Comparison of ENCODE assay signal across 1 cellular context in the genomic region with DNA sequence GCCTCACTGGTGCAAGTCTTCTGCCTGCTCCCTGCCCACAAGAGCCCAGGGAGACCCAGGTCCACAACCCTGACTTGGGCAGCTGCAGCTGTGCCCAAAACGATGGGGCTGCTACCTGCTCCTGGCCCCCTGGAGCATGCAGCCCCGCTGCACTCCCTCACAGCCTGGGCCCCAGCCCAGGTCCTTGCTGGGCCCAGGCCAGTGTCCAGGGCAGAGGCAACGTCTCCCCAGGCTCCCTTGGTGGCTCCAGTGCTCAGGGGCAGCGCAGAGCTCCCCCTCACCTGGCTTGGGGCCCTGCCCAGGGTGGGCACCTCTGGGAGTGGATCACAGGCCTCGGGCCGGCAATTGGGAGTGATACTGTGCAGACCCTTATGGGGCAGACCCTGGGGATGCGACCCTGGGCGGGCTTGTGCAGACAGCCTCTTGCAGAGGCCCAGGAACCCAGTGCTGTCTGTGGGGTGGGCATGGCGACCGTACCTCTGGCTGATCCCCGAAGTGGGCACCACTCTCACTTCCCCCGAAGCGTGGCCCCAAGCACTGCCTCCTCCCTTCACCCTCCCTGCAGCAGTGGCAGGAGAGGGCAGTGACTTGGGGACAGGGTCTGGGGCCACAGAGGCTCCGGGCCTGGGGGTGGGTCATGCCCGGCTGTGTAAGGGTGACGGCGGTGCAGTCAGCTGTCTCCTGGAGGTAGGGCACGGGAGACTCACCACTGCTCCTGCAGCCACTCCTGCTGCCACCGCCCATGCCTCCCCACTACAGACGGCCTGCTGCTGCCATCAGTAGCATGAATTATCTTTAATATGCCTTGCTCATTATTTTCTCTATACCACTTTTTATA.
TF ChIP-seq lines count a peak whose summit lies in the region.

No MANE protein-coding gene starts in this region.

TF ChIP-seq in GM23338, 12 proteins besides CTCF, POLR2A, EP300 and RAD21:
- TF ChIP-seq POLR2AphosphoS5 (IDR thresholded peaks at IDR 0.05; ENCODE audit: low read depth) = no peak
- no peak for TF ChIP-seq EZH2phosphoT487 (IDR thresholded peaks at IDR 0.05; ENCODE audit: unreplicated experiment)
- no peak for TF ChIP-seq ZNF114 (CRISPR knock-in tag; IDR thresholded peaks at IDR 0.05)
- TF ChIP-seq ZNF331 (CRISPR knock-in tag; IDR thresholded peaks at IDR 0.05; ENCODE audit: low read depth) = no peak
- TF ChIP-seq, protein P1, sequence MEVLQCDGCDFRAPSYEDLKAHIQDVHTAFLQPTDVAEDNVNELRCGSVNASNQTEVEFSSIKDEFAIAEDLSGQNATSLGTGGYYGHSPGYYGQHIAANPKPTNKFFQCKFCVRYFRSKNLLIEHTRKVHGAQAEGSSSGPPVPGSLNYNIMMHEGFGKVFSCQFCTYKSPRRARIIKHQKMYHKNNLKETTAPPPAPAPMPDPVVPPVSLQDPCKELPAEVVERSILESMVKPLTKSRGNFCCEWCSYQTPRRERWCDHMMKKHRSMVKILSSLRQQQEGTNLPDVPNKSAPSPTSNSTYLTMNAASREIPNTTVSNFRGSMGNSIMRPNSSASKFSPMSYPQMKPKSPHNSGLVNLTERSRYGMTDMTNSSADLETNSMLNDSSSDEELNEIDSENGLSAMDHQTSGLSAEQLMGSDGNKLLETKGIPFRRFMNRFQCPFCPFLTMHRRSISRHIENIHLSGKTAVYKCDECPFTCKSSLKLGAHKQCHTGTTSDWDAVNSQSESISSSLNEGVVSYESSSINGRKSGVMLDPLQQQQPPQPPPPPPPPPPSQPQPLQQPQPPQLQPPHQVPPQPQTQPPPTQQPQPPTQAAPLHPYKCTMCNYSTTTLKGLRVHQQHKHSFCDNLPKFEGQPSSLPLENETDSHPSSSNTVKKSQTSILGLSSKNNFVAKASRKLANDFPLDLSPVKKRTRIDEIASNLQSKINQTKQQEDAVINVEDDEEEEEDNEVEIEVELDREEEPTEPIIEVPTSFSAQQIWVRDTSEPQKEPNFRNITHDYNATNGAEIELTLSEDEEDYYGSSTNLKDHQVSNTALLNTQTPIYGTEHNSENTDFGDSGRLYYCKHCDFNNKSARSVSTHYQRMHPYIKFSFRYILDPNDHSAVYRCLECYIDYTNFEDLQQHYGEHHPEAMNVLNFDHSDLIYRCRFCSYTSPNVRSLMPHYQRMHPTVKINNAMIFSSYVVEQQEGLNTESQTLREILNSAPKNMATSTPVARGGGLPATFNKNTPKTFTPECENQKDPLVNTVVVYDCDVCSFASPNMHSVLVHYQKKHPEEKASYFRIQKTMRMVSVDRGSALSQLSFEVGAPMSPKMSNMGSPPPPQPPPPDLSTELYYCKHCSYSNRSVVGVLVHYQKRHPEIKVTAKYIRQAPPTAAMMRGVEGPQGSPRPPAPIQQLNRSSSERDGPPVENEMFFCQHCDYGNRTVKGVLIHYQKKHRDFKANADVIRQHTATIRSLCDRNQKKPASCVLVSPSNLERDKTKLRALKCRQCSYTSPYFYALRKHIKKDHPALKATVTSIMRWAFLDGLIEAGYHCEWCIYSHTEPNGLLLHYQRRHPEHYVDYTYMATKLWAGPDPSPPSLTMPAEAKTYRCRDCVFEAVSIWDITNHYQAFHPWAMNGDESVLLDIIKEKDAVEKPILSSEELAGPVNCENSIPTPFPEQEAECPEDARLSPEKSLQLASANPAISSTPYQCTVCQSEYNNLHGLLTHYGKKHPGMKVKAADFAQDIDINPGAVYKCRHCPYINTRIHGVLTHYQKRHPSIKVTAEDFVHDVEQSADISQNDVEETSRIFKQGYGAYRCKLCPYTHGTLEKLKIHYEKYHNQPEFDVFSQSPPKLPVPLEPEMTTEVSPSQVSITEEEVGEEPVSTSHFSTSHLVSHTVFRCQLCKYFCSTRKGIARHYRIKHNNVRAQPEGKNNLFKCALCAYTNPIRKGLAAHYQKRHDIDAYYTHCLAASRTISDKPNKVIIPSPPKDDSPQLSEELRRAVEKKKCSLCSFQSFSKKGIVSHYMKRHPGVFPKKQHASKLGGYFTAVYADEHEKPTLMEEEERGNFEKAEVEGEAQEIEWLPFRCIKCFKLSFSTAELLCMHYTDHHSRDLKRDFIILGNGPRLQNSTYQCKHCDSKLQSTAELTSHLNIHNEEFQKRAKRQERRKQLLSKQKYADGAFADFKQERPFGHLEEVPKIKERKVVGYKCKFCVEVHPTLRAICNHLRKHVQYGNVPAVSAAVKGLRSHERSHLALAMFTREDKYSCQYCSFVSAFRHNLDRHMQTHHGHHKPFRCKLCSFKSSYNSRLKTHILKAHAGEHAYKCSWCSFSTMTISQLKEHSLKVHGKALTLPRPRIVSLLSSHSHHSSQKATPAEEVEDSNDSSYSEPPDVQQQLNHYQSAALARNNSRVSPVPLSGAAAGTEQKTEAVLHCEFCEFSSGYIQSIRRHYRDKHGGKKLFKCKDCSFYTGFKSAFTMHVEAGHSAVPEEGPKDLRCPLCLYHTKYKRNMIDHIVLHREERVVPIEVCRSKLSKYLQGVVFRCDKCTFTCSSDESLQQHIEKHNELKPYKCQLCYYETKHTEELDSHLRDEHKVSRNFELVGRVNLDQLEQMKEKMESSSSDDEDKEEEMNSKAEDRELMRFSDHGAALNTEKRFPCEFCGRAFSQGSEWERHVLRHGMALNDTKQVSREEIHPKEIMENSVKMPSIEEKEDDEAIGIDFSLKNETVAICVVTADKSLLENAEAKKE (CRISPR knock-in tag; IDR thresholded peaks at IDR 0.05) = no peak
- TF ChIP-seq CREB1 (CRISPR knock-in tag; IDR thresholded peaks at IDR 0.05; ENCODE audit: low read depth) = no peak
- TF ChIP-seq JUNB (IDR thresholded peaks at IDR 0.05; ENCODE audit: unreplicated experiment) = no peak
